1 cellular context compared by ENCODE assay signal in genomic region chr7:108014200-108014599, GRCh38.
TF ChIP-seq lines count a peak whose summit lies in the region.

No MANE protein-coding gene starts in this region.

TF ChIP-seq in A549, 52 proteins besides CTCF, POLR2A, EP300 and RAD21 (continued from another document):
- TF ChIP-seq, protein P1, sequence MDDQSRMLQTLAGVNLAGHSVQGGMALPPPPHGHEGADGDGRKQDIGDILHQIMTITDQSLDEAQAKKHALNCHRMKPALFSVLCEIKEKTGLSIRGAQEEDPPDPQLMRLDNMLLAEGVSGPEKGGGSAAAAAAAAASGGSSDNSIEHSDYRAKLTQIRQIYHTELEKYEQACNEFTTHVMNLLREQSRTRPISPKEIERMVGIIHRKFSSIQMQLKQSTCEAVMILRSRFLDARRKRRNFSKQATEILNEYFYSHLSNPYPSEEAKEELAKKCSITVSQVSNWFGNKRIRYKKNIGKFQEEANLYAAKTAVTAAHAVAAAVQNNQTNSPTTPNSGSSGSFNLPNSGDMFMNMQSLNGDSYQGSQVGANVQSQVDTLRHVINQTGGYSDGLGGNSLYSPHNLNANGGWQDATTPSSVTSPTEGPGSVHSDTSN (IDR thresholded peaks at IDR 0.05), result no peak
- TF ChIP-seq, protein P2, sequence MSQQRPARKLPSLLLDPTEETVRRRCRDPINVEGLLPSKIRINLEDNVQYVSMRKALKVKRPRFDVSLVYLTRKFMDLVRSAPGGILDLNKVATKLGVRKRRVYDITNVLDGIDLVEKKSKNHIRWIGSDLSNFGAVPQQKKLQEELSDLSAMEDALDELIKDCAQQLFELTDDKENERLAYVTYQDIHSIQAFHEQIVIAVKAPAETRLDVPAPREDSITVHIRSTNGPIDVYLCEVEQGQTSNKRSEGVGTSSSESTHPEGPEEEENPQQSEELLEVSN (IDR thresholded peaks at IDR 0.05; ENCODE audit: borderline replicate concordance, low read depth), result no peak
- no peak for TF ChIP-seq MAZ (IDR thresholded peaks at IDR 0.05; ENCODE audit: borderline replicate concordance, low read depth, low read length)
- no peak for TF ChIP-seq CHD4 (IDR thresholded peaks at IDR 0.05; ENCODE audit: borderline replicate concordance)
- TF ChIP-seq POLR2AphosphoS2 (conservative IDR thresholded peaks at IDR 0.05; ENCODE audit: low read length), result no peak
